Comparison of ENCODE assay signal across 8 cellular contexts in the genomic region with DNA sequence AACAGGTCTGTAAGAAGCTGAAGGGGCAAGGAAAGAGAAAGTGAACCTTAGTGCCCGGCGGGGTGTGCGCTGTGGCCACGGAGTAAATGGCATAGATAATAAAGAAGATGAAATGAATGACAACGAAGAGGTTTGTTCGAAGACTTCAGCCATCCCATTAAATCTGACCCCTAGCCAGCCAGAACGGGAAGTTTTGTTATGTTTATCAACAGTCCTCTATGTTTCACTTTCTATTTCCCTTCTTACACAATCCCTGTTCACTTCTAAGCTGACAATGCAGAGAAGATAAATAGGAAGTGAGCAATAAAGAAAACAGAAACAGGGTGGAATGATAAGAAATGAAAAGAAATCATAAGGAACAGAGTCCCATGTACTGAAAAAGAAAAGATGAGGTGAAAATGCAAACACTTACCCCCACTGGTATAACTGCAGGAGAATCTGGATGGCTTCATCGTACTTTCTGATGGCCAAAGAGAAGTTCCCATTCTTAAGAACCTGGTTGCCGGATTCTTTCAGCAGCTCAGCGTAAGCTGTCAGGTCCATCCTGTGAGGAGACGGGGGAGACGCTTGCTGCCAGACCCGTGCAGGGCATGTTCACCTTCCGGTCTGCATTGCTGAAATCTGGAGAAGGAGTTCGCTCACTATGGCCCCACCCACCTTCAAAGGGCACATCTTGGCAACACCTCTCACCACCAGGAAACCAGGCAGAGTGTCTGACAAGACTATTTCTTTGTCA. TPM values are rescaled to one million over a fixed set of nuclear protein-coding genes. Genes with fewer than 3 reads are reported as not detected.
DNase-seq lines count a peak whose midpoint lies in the region; ATAC-seq and TF ChIP-seq lines count a peak whose summit lies in the region.

No MANE protein-coding gene starts in this region.

- H3K27me3 ChIP-seq in IMR-90 (ENCODE audit: control insufficient read depth, insufficient read depth, low read length) (no peaks in the 10 kb centered on the region), mammary epithelial cell (ENCODE audit: insufficient read depth, low read length) (no peaks in the 10 kb centered on the region), liver (ENCODE audit: control insufficient read depth in 4 of 4, insufficient read depth in 4 of 4, low read length in 3 of 4) (no peaks in the 10 kb centered on the region)

- peak overlapping the region; percentile 80 for H4K5ac ChIP-seq in IMR-90 (ENCODE audit: low read depth, low read length)

- H3K4me2 ChIP-seq in IMR-90 (ENCODE audit: low read depth, low read length) (peak overlapping the region; percentile 89), mammary epithelial cell (ENCODE audit: insufficient read depth, low read depth, low read length) (peak overlapping the region; percentile 38)

- peak overlapping the region; percentile 27 to 76 for H4K8ac ChIP-seq in IMR-90 (ENCODE audit: low read depth in 2 of 2, low read length in 2 of 2)

- H3K36me3 ChIP-seq in IMR-90 (ENCODE audit: control insufficient read depth, insufficient read depth, low read length) = 0 out of 2 replicates have a peak, but pooled peaks cover 2% of the 10 kb centered on the region
- no peaks in the 10 kb centered on the region for H3K36me3 ChIP-seq in mammary epithelial cell (ENCODE audit: insufficient read depth, low read length)
- H3K36me3 ChIP-seq in liver (ENCODE audit: control insufficient read depth in 4 of 4, insufficient read depth in 3 of 4, low read depth in 1 of 4, low read length in 3 of 4) = peaks cover 0 to 2% (median 0%) of the 10 kb centered on the region in 4 donors

- CTCF ChIA-PET in IMR-90 (lab: Yijun Ruan, JAX) = no interaction called here
- CTCF ChIA-PET in mammary epithelial cell (lab: Charles Lee; ENCODE audit: low non-redundant PET) = interaction anchor here (0.6 kb wide), 1 partner anchor 36 kb away, joined by 4 read pairs; no protein-coding TSS in a partner anchor

- peak overlapping the region; percentile 69 for H2BK5ac ChIP-seq in IMR-90 (ENCODE audit: low read depth, low read length, poor library complexity, severe bottlenecking)

- in situ Hi-C loops in IMR-90 (cut with MboI; ENCODE audit: low sequenced_read_pairs) = no loop called here
- in situ Hi-C loops in mammary epithelial cell (cut with MboI; ENCODE audit: low sequenced_read_pairs in 2 of 2) = no loop called here

- POLR2A ChIA-PET in IMR-90 (lab: Charles Lee; ENCODE audit: unreplicated experiment) = interaction anchor here (0.6 kb wide), 1 partner anchor 171 kb away, joined by 3 read pairs; no protein-coding TSS in a partner anchor

- H2AK5ac ChIP-seq in IMR-90 (ENCODE audit: low read depth, low read length) = peak overlapping the region; percentile 68; the same call in 1 of the 2 replicates

- peak overlapping the region; percentile 81 for H3K14ac ChIP-seq in IMR-90 (replicated peaks; ENCODE audit: low read depth, low read length)

- intact Hi-C loops in IMR-90 (cut with micrococcal nuclease) = no loop called here
- intact Hi-C loops in mammary epithelial cell (cut with micrococcal nuclease) = loop anchor here (10.0 kb wide), 1 partner anchor 307 kb away; no protein-coding TSS in a partner anchor

- whole genome bisulfite sequencing in IMR-90 (ENCODE audit: extremely low coverage in 2 of 2, insufficient read length in 1 of 2), 2 experiments = 7% methylated on average over 5 of the region's 15 CpGs; no CpG with 5 or more reads in 1 of the 2 experiments
- 88% methylated on average over 15 of the region's 15 CpGs for WGBS in mammary epithelial cell (ENCODE audit: low coverage, missing lambda C conversion rate)
- 1% methylated on average over 15 of the region's 15 CpGs for WGBS in liver

- TF ChIP-seq POLR2A in IMR-90 (IDR thresholded peaks at IDR 0.05; ENCODE audit: low read depth, low read length) = no peak

- H3K56ac ChIP-seq in IMR-90 (ENCODE audit: extremely low read depth, insufficient read depth, low read length) = peak overlapping the region; percentile 68; the same call in 1 of the 2 replicates

- peak; percentile 81 for DNase-seq in IMR-90
- DNase-seq in mammary epithelial cell = peak; percentile 44
- DNase-seq in stimulated activated CD8-positive, alpha-beta memory T cell treated with anti-CD3 and anti-CD28 coated beads, Interleukin-2, amount 100 ng/mL, for 1 hour (ENCODE audit: low read depth in 2 of 2) = peak; percentile 43 to 44
- DNase-seq in NCI-H187 (lab: John Stamatoyannopoulos, UW) = no peak

- dilution Hi-C loops in IMR-90 (cut with HindIII; ENCODE audit: low sequenced_read_pairs, unreplicated experiment) (no loop called here), mammary epithelial cell (cut with HindIII; ENCODE audit: low sequenced_read_pairs) (no loop called here)

- H3K79me1 ChIP-seq in IMR-90 (ENCODE audit: low read depth in 1 of 2, low read length in 2 of 2) = no peaks in the 10 kb centered on the region

- peak overlapping the region; percentile 76 for H2BK120ac ChIP-seq in IMR-90 (ENCODE audit: low read depth, low read length)

- H4K91ac ChIP-seq in IMR-90 (ENCODE audit: insufficient read depth, low read depth, low read length) = peak overlapping the region; percentile 58

- H3K79me2 ChIP-seq in mammary epithelial cell (ENCODE audit: insufficient read depth, low read length) = no peaks in the 10 kb centered on the region

- ATAC-seq in GM18511 (IDR thresholded peaks at IDR 0.05; ENCODE audit: unreplicated experiment) = peak; percentile 39
- peak; percentile 60 for ATAC-seq in IMR-90 (ENCODE audit: low read depth)
- no peak for ATAC-seq in GM21576 (IDR thresholded peaks at IDR 0.05; ENCODE audit: unreplicated experiment)

- no peaks in the 10 kb centered on the region for H4K20me1 ChIP-seq in IMR-90 (ENCODE audit: insufficient read depth, low read length)
- H4K20me1 ChIP-seq in mammary epithelial cell (ENCODE audit: insufficient read depth, low read length) = no peaks in the 10 kb centered on the region

- no peak for TF ChIP-seq RAD21 in IMR-90 (IDR thresholded peaks at IDR 0.05; ENCODE audit: low read length)
- TF ChIP-seq RAD21 in liver (IDR thresholded peaks at IDR 0.05) = peak in 1 of 2 donors; percentile 27

- H3K9me3 ChIP-seq in IMR-90 (ENCODE audit: control insufficient read depth, insufficient read depth, low read length) (no peaks in the 10 kb centered on the region), mammary epithelial cell (replicated peaks; ENCODE audit: insufficient read depth, low read length) (no peaks in the 10 kb centered on the region), liver (ENCODE audit: control insufficient read depth in 4 of 4, low read length in 3 of 4) (no peaks in the 10 kb centered on the region)

- H2BK20ac ChIP-seq in IMR-90 (ENCODE audit: low read depth, low read length) = peak overlapping the region; percentile 58

- TF ChIP-seq CTCF in IMR-90 (conservative IDR thresholded peaks at IDR 0.05; ENCODE audit: low read depth, low read length) (no peak), WI38 (IDR thresholded peaks at IDR 0.05; ENCODE audit: low read depth, low read length) (no peak), mammary epithelial cell (conservative IDR thresholded peaks at IDR 0.05 in 1 of 2, IDR thresholded peaks at IDR 0.05 in 1 of 2; ENCODE audit: extremely low read depth in 1 of 2, insufficient read depth in 1 of 2, low read depth in 1 of 2, low read length in 2 of 2) (no peak), liver (IDR thresholded peaks at IDR 0.05; ENCODE audit: low read depth, low read length, missing input control) (no peak)

- peak overlapping the region; percentile 61; the same call in 1 of the 2 replicates for H3K23ac ChIP-seq in IMR-90 (ENCODE audit: low read depth, low read length)

- peaks cover 6% of the 10 kb centered on the region; the same call in 1 of the 2 replicates for H3K9me1 ChIP-seq in IMR-90 (ENCODE audit: insufficient read depth, low read length)

- H3K4me3 ChIP-seq in IMR-90 (ENCODE audit: insufficient read depth, low read depth, low read length) (peak overlapping the region; percentile 42), WI38 (ENCODE audit: low read depth, low read length) (peak overlapping the region; percentile 54), mammary epithelial cell (replicated peaks in 1 of 3; ENCODE audit: insufficient read depth in 1 of 3, low read depth in 2 of 3, low read length in 3 of 3) (no peak overlapping the region), liver (ENCODE audit: low read depth in 1 of 3, low read length in 3 of 3) (peak overlapping the region; percentile 60 to 82 (median 74))

- no TSS peak for BruUV-seq in IMR-90 (replicated peaks; lab: Mats Ljungman, UMichigan)
- BruUV-seq in mammary epithelial cell (replicated peaks; lab: Mats Ljungman, UMichigan) = no TSS peak

- H2BK15ac ChIP-seq in IMR-90 (ENCODE audit: low read depth, low read length) = peak overlapping the region; percentile 21; the same call in 2 of the 3 replicates

- H3K9ac ChIP-seq in IMR-90 (ENCODE audit: low read depth, low read length) (peak overlapping the region; percentile 58), mammary epithelial cell (ENCODE audit: insufficient read depth, low read length) (no peak overlapping the region), liver (ENCODE audit: low read depth in 1 of 2, low read length in 2 of 2) (peak overlapping the region; percentile 86 to 93)

- H3K18ac ChIP-seq in IMR-90 (ENCODE audit: low read depth, low read length) = peak overlapping the region; percentile 72

- H3K27ac ChIP-seq in IMR-90 (ENCODE audit: insufficient read depth, low read length) (peak overlapping the region; percentile 75), mammary epithelial cell (ENCODE audit: insufficient read depth, low read depth, low read length) (no peak overlapping the region), liver (ENCODE audit: low read depth in 1 of 2, low read length in 2 of 2) (peak overlapping the region; percentile 86 to 96)

- H2AK9ac ChIP-seq in IMR-90 (replicated peaks; ENCODE audit: low read depth, low read length, poor library complexity) = peak overlapping the region; percentile 78

- H3K4me1 ChIP-seq in IMR-90 (ENCODE audit: control insufficient read depth, insufficient read depth, low read length) (peaks cover 14% of the 10 kb centered on the region), mammary epithelial cell (ENCODE audit: insufficient read depth, low read length) (peaks cover 19% of the 10 kb centered on the region), liver (ENCODE audit: control insufficient read depth in 4 of 4, insufficient read depth in 4 of 4, low read length in 3 of 4) (peaks cover 0 to 16% (median 6%) of the 10 kb centered on the region in 4 donors)

- H2AFZ ChIP-seq in IMR-90 (replicated peaks; ENCODE audit: low read length, poor library complexity) (peak overlapping the region; percentile 87), mammary epithelial cell (ENCODE audit: low read depth, low read length) (peak overlapping the region; percentile 63)

- peak overlapping the region; percentile 59 for H3K4ac ChIP-seq in IMR-90 (ENCODE audit: low read depth, low read length)

RNA-seq across cellular contexts. Expression of a gene that starts 36.8 kb away (rescaled TPM):
- 8.9 and 12.7 TPM in 2 replicates for total RNA-seq in IMR-90 (2012; rRNA removed)
- 5.1 and 7.9 TPM in 2 replicates for polyA plus RNA-seq in IMR-90 (2012; rRNA removed)
- polyA plus RNA-seq in IMR-90 (2012; cell fraction: cytosol; rRNA removed) = 2.3 and 4.8 TPM in 2 replicates
- 28.9 and 84.8 TPM in 2 replicates for polyA plus RNA-seq in IMR-90 (2012; cell fraction: nucleus; rRNA removed; ENCODE audit: low replicate concordance)
- 1 to 10 TPM; 1.4 to 3.0 TPM for total RNA-seq in mammary epithelial cell
- 0.09 TPM for polyA plus RNA-seq in mammary epithelial cell
- polyA minus RNA-seq in mammary epithelial cell = not detected
- 10 to 100 TPM; 12.4 to 40.0 TPM for total RNA-seq in liver
- 1 to 10 TPM; 2.9 to 8.1 TPM for polyA plus RNA-seq in liver

Comparison
In these comparisons a context has a peak if more than half of its experiments do, and no peak if none do; other contexts are left out.
1. DNase-seq: peak in IMR-90 (single experiment), mammary epithelial cell (single experiment) and stimulated activated CD8-positive, alpha-beta memory T cell treated with anti-CD3 and anti-CD28 coated beads, Interleukin-2, amount 100 ng/mL, for 1 hour (2 of 2); none in NCI-H187 (0 of 2).
2. H3K4me3 ChIP-seq: peak in IMR-90 (single experiment), WI38 (single experiment) and liver (3 of 3); none in mammary epithelial cell (0 of 3).